ENCODE assay signal across 27 cellular contexts in genomic region chr1:37156646-37157045, GRCh38.
DNase-seq lines count a peak whose midpoint lies in the region; ATAC-seq and TF ChIP-seq lines count a peak whose summit lies in the region.
"Had no signal": no experiment of that assay in that cellular context is flagged by ENCODE, and none has a peak within 500 bp of the region (broad histone marks: within the 10 kb centered on the region; RNA-seq: fewer than 3 reads in every experiment).

No MANE protein-coding gene starts in this region.

- CTCF ChIA-PET in WTC11 (lab: Charles Lee): interaction anchor here (1.0 kb wide), 1 partner anchor 34 kb away, joined by 3 read pairs; no protein-coding TSS in a partner anchor
- CTCF ChIA-PET in activated CD4-positive, alpha-beta memory T cell treated with anti-CD3 and anti-CD28 coated beads, Interleukin-2, amount 10 ng/mL, durations not matched to agents 7 days and 5 days (lab: Charles Lee): no interaction called here

- DNase-seq in right atrium auricular region (ENCODE audit: low spot score): peak; percentile 16
- DNase-seq in Right ventricle myocardium inferior (ENCODE audit: missing footprints): no peak
- no peak for DNase-seq in WTC11 (ENCODE audit: low spot score)
- peak; percentile 38 for DNase-seq in islet precursor cell
- DNase-seq in vagina (ENCODE audit: extremely low spot score in 2 of 2): peak; percentile 5 to 37
- no peak for DNase-seq in tibial nerve (ENCODE audit: low spot score in 2 of 2)
- DNase-seq in NCI-H510A treated with DMSO at 0.1 percent for 48 hours (lab: John Stamatoyannopoulos, UW): no peak
- no peak for DNase-seq in activated CD4-positive, alpha-beta memory T cell treated with anti-CD3 and anti-CD28 coated beads, Interleukin-2, amount 10 ng/mL, durations not matched to agents 7 days and 5 days
- DNase-seq: AML-193; CD4-positive, alpha-beta T cell; DMS53; H9; HFFc6; IMR-90; NCI-H1048; NCI-H1417; NCI-H1694; NCI-H2081 treated with DMSO at 0.1 percent for 48 hours; NCI-H2171 treated with DMSO at 0.1 percent for 48 hours; NCI-H345; NCI-H524; NCI-H748 treated with DMSO at 0.1 percent for 48 hours; PC-3; SJCRH30 had no signal

- H3K27ac ChIP-seq in right atrium auricular region (no peak overlapping the region), vagina (no peak overlapping the region), tibial nerve (no peak overlapping the region)
- H3K27ac ChIP-seq: BLaER1 treated with 17β-estradiol and CSF1 and Interleukin-3, amounts not matched to agents 10 nM and 100 nM; KMS-11; SJCRH30 had no signal

- no peaks in the 10 kb centered on the region for H3K4me1 ChIP-seq in right atrium auricular region
- no peaks in the 10 kb centered on the region for H3K4me1 ChIP-seq in vagina
- H3K4me1 ChIP-seq in tibial nerve: peaks cover 0 to 5% (median 0%) of the 10 kb centered on the region in 4 donors
- H3K4me1 ChIP-seq: BLaER1 treated with 17β-estradiol and CSF1 and Interleukin-3, amounts not matched to agents 10 nM and 100 nM; SJCRH30 had no signal

- WGBS in tibial nerve, 2 donors: 80 to 83% methylated on average over 9 of the region's 9 CpGs

- peaks cover 31% of the 10 kb centered on the region for H3K9me3 Mint-ChIP-seq in WTC11
- H3K9me3 Mint-ChIP-seq in activated CD4-positive, alpha-beta memory T cell treated with anti-CD3 and anti-CD28 coated beads, Interleukin-2, amount 10 ng/mL, durations not matched to agents 7 days and 5 days: no peaks in the 10 kb centered on the region

- no peak overlapping the region for H3K27ac Mint-ChIP-seq in WTC11
- no peak overlapping the region for H3K27ac Mint-ChIP-seq in activated CD4-positive, alpha-beta memory T cell treated with anti-CD3 and anti-CD28 coated beads, Interleukin-2, amount 10 ng/mL, durations not matched to agents 7 days and 5 days
- H3K27ac Mint-ChIP-seq: CD4-positive, alpha-beta T cell; H9; HFFc6 had no signal

- no peak overlapping the region for H3K4me3 ChIP-seq in right atrium auricular region
- H3K4me3 ChIP-seq in vagina: no peak overlapping the region
- no peak overlapping the region for H3K4me3 ChIP-seq in tibial nerve
- H3K4me3 ChIP-seq: BLaER1 treated with 17β-estradiol and CSF1 and Interleukin-3, amounts not matched to agents 10 nM and 100 nM; SJCRH30 had no signal

- POLR2A ChIA-PET in WTC11 (lab: Charles Lee): no interaction called here
- POLR2A ChIA-PET in activated CD4-positive, alpha-beta memory T cell treated with anti-CD3 and anti-CD28 coated beads, Interleukin-2, amount 10 ng/mL, durations not matched to agents 7 days and 5 days (lab: Charles Lee): no interaction called here

- no peaks in the 10 kb centered on the region for H3K4me1 Mint-ChIP-seq in WTC11
- no peaks in the 10 kb centered on the region for H3K4me1 Mint-ChIP-seq in activated CD4-positive, alpha-beta memory T cell treated with anti-CD3 and anti-CD28 coated beads, Interleukin-2, amount 10 ng/mL, durations not matched to agents 7 days and 5 days
- H3K4me1 Mint-ChIP-seq: H9 had no signal

- 0 out of 2 replicates have a peak, but pooled peaks cover 2% of the 10 kb centered on the region for H3K36me3 Mint-ChIP-seq in WTC11
- H3K36me3 Mint-ChIP-seq in activated CD4-positive, alpha-beta memory T cell treated with anti-CD3 and anti-CD28 coated beads, Interleukin-2, amount 10 ng/mL, durations not matched to agents 7 days and 5 days (ENCODE audit: low read depth): no peaks in the 10 kb centered on the region

- peaks cover 0 to 2% of the 10 kb centered on the region in 2 donors for H3K9me3 ChIP-seq in right atrium auricular region
- no peaks in the 10 kb centered on the region for H3K9me3 ChIP-seq in vagina
- peaks cover 0 to 5% (median 0%) of the 10 kb centered on the region in 4 donors for H3K9me3 ChIP-seq in tibial nerve
- H3K9me3 ChIP-seq: SJCRH30 had no signal

- H3K4me3 Mint-ChIP-seq in WTC11: no peak overlapping the region
- no peak overlapping the region for H3K4me3 Mint-ChIP-seq in activated CD4-positive, alpha-beta memory T cell treated with anti-CD3 and anti-CD28 coated beads, Interleukin-2, amount 10 ng/mL, durations not matched to agents 7 days and 5 days
- H3K4me3 Mint-ChIP-seq: CD4-positive, alpha-beta T cell; H9; HFFc6 had no signal

- no peaks in the 10 kb centered on the region for H3K27me3 ChIP-seq in right atrium auricular region
- H3K27me3 ChIP-seq in vagina: no peaks in the 10 kb centered on the region
- H3K27me3 ChIP-seq in tibial nerve: no peaks in the 10 kb centered on the region
- H3K27me3 ChIP-seq: BLaER1 treated with 17β-estradiol and CSF1 and Interleukin-3, amounts not matched to agents 10 nM and 100 nM had no signal

- TF ChIP-seq POLR2A in vagina (IDR thresholded peaks at IDR 0.05) (no peak), tibial nerve (IDR thresholded peaks at IDR 0.05) (no peak)

- intact Hi-C loops in Right ventricle myocardium inferior (cut with DNase I) (no loop called here), vagina (cut with DNase I) (no loop called here)

- ATAC-seq in Right ventricle myocardium inferior (no peak), WTC11 (no peak)
- ATAC-seq: PC-3, SK-N-SH treated with all-trans-retinoic acid at 6 μM for 48 hours had no signal

- H3K27me3 Mint-ChIP-seq in WTC11 (ENCODE audit: low read depth): peaks cover 21% of the 10 kb centered on the region
- H3K27me3 Mint-ChIP-seq in activated CD4-positive, alpha-beta memory T cell treated with anti-CD3 and anti-CD28 coated beads, Interleukin-2, amount 10 ng/mL, durations not matched to agents 7 days and 5 days: no peaks in the 10 kb centered on the region

- H3K36me3 ChIP-seq in right atrium auricular region (no peaks in the 10 kb centered on the region), vagina (no peaks in the 10 kb centered on the region), tibial nerve (no peaks in the 10 kb centered on the region)
- H3K36me3 ChIP-seq: BLaER1 treated with 17β-estradiol and CSF1 and Interleukin-3, amounts not matched to agents 10 nM and 100 nM; SJCRH30 had no signal

- no peak for TF ChIP-seq CTCF in right atrium auricular region (IDR thresholded peaks at IDR 0.05)
- no peak for TF ChIP-seq CTCF in WTC11 (IDR thresholded peaks at IDR 0.05)
- no peak for TF ChIP-seq CTCF in vagina (IDR thresholded peaks at IDR 0.05)
- TF ChIP-seq CTCF in tibial nerve (IDR thresholded peaks at IDR 0.05): no peak

- TF ChIP-seq EP300 in tibial nerve (IDR thresholded peaks at IDR 0.05): no peak

TF ChIP-seq in WTC11, 78 proteins besides CTCF, POLR2A, EP300 and RAD21 (continues in another document):
- TF ChIP-seq ZBTB43 (CRISPR knock-in tag; IDR thresholded peaks at IDR 0.05): no peak
- TF ChIP-seq CREB1 (CRISPR knock-in tag; IDR thresholded peaks at IDR 0.05): no peak
- TF ChIP-seq ZNF317 (CRISPR knock-in tag; IDR thresholded peaks at IDR 0.05; ENCODE audit: borderline replicate concordance, low read depth): no peak
- TF ChIP-seq TCF7 (CRISPR knock-in tag; IDR thresholded peaks at IDR 0.05; ENCODE audit: low read depth): no peak
- TF ChIP-seq ELF4 (CRISPR knock-in tag; IDR thresholded peaks at IDR 0.05; ENCODE audit: low read depth): no peak
- TF ChIP-seq USF2 (CRISPR knock-in tag; IDR thresholded peaks at IDR 0.05): peak; percentile 55; the same call in 1 of the 2 replicates
- no peak for TF ChIP-seq MLX (CRISPR knock-in tag; IDR thresholded peaks at IDR 0.05)
- no peak for TF ChIP-seq OVOL2 (CRISPR knock-in tag; IDR thresholded peaks at IDR 0.05; ENCODE audit: borderline replicate concordance)
- TF ChIP-seq NFYB (CRISPR knock-in tag; conservative IDR thresholded peaks at IDR 0.05; ENCODE audit: low read depth): no peak
- no peak for TF ChIP-seq ZSCAN18 (CRISPR knock-in tag; IDR thresholded peaks at IDR 0.05)
- TF ChIP-seq ZNF121 (CRISPR knock-in tag; IDR thresholded peaks at IDR 0.05): no peak
- TF ChIP-seq RELA (CRISPR knock-in tag; IDR thresholded peaks at IDR 0.05; ENCODE audit: borderline replicate concordance): no peak

Comparison
In these comparisons a context has a peak if more than half of its experiments do, and no peak if none do; other contexts are left out.
1. DNase-seq: peak in right atrium auricular region (single experiment), islet precursor cell (single experiment) and vagina (2 of 2); none in Right ventricle myocardium inferior (single experiment), WTC11 (single experiment), tibial nerve (0 of 2), NCI-H510A treated with DMSO at 0.1 percent for 48 hours (single experiment) and activated CD4-positive, alpha-beta memory T cell treated with anti-CD3 and anti-CD28 coated beads, Interleukin-2, amount 10 ng/mL, durations not matched to agents 7 days and 5 days (single experiment).